In the genomic region with DNA sequence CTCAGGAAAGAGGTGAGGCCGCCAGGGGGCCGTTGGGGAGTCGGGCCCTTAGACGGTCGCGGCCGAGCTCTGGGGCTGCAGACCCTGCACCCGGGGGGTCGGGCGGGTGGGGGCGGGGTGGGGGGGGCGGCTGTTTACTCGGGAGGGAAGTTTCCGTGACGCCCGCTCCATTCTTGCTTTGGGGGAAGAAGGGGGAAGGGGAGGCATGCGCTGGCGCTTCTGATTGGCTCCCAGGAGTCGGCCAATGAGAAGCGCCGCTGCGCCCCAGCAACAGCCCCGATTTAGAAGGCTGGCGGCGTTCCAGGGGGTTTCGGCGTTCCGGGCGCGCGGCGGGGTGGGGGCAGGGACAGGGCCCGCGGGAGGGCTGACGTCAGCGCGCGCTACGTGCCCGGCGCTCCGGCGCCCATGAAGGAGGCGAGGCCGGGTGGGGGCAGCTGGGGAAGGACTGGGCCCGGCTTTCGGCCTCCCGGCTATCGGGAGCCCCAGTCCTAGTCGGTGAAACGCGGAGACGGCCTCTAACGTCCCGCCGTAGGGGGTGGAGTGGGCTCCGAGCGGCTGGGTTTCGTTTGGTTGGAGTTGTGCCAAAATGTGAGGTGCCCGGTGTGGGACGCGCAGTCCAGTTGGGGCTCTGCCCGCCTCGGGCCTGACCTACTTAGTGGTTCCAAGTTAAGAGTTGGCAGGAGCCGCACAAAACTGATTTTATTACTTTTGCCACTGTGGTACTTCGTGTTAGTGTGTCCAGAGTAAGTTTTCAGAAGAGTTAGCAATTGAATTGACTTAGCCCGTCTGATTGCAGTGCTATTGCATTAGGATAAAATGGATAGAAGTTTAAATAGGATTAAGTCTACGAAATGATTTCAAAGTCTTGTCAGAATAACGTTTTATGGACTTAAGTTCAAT, we compare ENCODE assay signal across 9 cellular contexts. TPM values are rescaled to one million over a fixed set of nuclear protein-coding genes. Genes with fewer than 3 reads are reported as not detected.
DNase-seq lines count a peak whose midpoint lies in the region; ATAC-seq and TF ChIP-seq lines count a peak whose summit lies in the region.
"Had no signal": no experiment of that assay in that cellular context is flagged by ENCODE, and none has a peak within 500 bp of the region (broad histone marks: within the 10 kb centered on the region; RNA-seq: fewer than 3 reads in every experiment).

No MANE protein-coding gene starts in this region.

- peak; percentile 40 for TF ChIP-seq CTCF in chondrocyte (IDR thresholded peaks at IDR 0.05)

- peak; percentile 58 for ATAC-seq in GM19035 (IDR thresholded peaks at IDR 0.05; ENCODE audit: unreplicated experiment)
- peak; percentile 38 for ATAC-seq in HG03378 (IDR thresholded peaks at IDR 0.05; ENCODE audit: unreplicated experiment)

- H3K27ac Mint-ChIP-seq in chondrocyte (ENCODE audit: unreplicated experiment), result peak overlapping the region; percentile 99

- no peaks in the 10 kb centered on the region for H3K27me3 Mint-ChIP-seq in chondrocyte (ENCODE audit: low read depth)

- H3K9me3 Mint-ChIP-seq in chondrocyte (ENCODE audit: low read depth), result no peaks in the 10 kb centered on the region

- peaks cover 18% of the 10 kb centered on the region for H3K36me3 Mint-ChIP-seq in chondrocyte (ENCODE audit: low read depth)

- DNase-seq in AML-193 (lab: John Stamatoyannopoulos, UW), result peak; percentile 99
- DNase-seq in NCI-H460 (ENCODE audit: extremely low read depth, low read depth), result peak; percentile 91
- DNase-seq in activated CD4-positive, alpha-beta T cell treated with anti-CD3 and anti-CD28 coated beads for 24 hours (ENCODE audit: low read depth in 2 of 2), result peak; percentile 98
- DNase-seq in chondrocyte (ENCODE audit: low spot score), result peak; percentile 99
- DNase-seq in kidney tubule cell (ENCODE audit: low spot score), result peak; percentile 98
- DNase-seq in stimulated activated CD4-positive, alpha-beta T cell treated with anti-CD3 and anti-CD28 coated beads, Interleukin-1b, Interleukin-23, amount 100 ng/mL, for 1 hour (ENCODE audit: low read depth in 2 of 2), result peak; percentile 97 to 98

- H3K4me3 Mint-ChIP-seq in chondrocyte (ENCODE audit: unreplicated experiment), result peak overlapping the region; percentile 83

- H3K4me1 Mint-ChIP-seq in chondrocyte (ENCODE audit: low read depth), result peaks cover 47% of the 10 kb centered on the region

RNA-seq across cellular contexts. Expression of gene PNRC1, which starts 1.1 kb away (rescaled TPM):
- 65.8 and 66.2 TPM in 2 replicates for total RNA-seq in NCI-H460 (2014; rRNA removed; shearing (Covaris generic))
- 10.8 TPM in 2 replicates for polyA plus RNA-seq in NCI-H460 (2014; cell fraction: nucleus; rRNA removed)
- 104 to 115 TPM (median 111 TPM) in 3 replicates for total RNA-seq in chondrocyte

RNA-seq across cellular contexts. Expression of gene SRSF12, which starts 36.2 kb away (rescaled TPM):
- total RNA-seq in NCI-H460 (2014; rRNA removed; shearing (Covaris generic)), result 0.29 and 0.37 TPM in 2 replicates
- polyA plus RNA-seq in NCI-H460 (2014; cell fraction: nucleus; rRNA removed), result 0.02 and 0.04 TPM in 2 replicates
- 2.9 to 5.9 TPM (median 4.8 TPM) in 3 replicates for total RNA-seq in chondrocyte
- total RNA-seq: T-helper 2 cell treated with Interferon-gamma antibody and Interleukin-4, amounts not matched to agents 100 ng/mL and 5 ng/mL, for 36 hours had no signal

Comparison
In these comparisons a context has a peak if more than half of its experiments do, and no peak if none do; other contexts are left out.
1. Peak in every context shown above with its lines: DNase-seq and ATAC-seq.